ENCODE assay signal across 21 cellular contexts in genomic region chr16:23330161-23330560, GRCh38. TPM values are rescaled to one million over a fixed set of nuclear protein-coding genes. Genes with fewer than 3 reads are reported as not detected.
DNase-seq lines count a peak whose midpoint lies in the region; ATAC-seq lines count a peak whose summit lies in the region.
"Had no signal": no experiment of that assay in that cellular context is flagged by ENCODE, and none has a peak within 500 bp of the region (broad histone marks: within the 10 kb centered on the region; RNA-seq: fewer than 3 reads in every experiment).

No MANE protein-coding gene starts in this region.

- no peaks in the 10 kb centered on the region for H3K9me3 Mint-ChIP-seq in stimulated activated memory B cell treated with anti-CD40 and anti-IgM and Interleukin-4, amounts not matched to agents 10 μg/mL and 1 μg/mL and 100 μg/mL, for 72 hours
- H3K9me3 Mint-ChIP-seq: CD8-positive, alpha-beta T cell; HFFc6 had no signal

- no peak for ATAC-seq in stimulated activated memory B cell treated with anti-CD40 and anti-IgM and Interleukin-4, amounts not matched to agents 10 μg/mL and 1 μg/mL and 100 μg/mL, for 72 hours
- no peak for ATAC-seq in GM21367 (IDR thresholded peaks at IDR 0.05; ENCODE audit: unreplicated experiment)
- no peak for ATAC-seq in GM21786 (IDR thresholded peaks at IDR 0.05; ENCODE audit: unreplicated experiment)
- ATAC-seq: CD8-positive, alpha-beta T cell had no signal

- no peaks in the 10 kb centered on the region for H3K4me1 ChIP-seq in SJCRH30
- H3K4me1 ChIP-seq: BLaER1, Caco-2, HAP-1 had no signal

- peak overlapping the region; percentile 42 for H3K27ac Mint-ChIP-seq in stimulated activated memory B cell treated with anti-CD40 and anti-IgM and Interleukin-4, amounts not matched to agents 10 μg/mL and 1 μg/mL and 100 μg/mL, for 72 hours
- H3K27ac Mint-ChIP-seq: B cell; CD4-positive, CD25-positive, alpha-beta regulatory T cell; CD8-positive, alpha-beta T cell; HFFc6 had no signal

- no peaks in the 10 kb centered on the region for H3K36me3 ChIP-seq in SJCRH30
- H3K36me3 ChIP-seq: BLaER1, HAP-1 had no signal

- DNase-seq in SJCRH30: peak; percentile 36 to 51
- DNase-seq in myocyte (ENCODE audit: low read depth): peak; percentile 60
- DNase-seq in kidney tubule cell (ENCODE audit: low spot score): no peak
- DNase-seq: Caco-2; CD4-positive, CD25-positive, alpha-beta regulatory T cell; CD8-positive, alpha-beta T cell; DMS 273 treated with DMSO at 0.1 percent for 48 hours; DMS79; EL; GDM1; GM23248; HFFc6 had no signal

- H3K27ac ChIP-seq in SJCRH30: no peak overlapping the region
- H3K27ac ChIP-seq: BLaER1, C4-2B, GM23248 had no signal

- no peaks in the 10 kb centered on the region for H3K27me3 Mint-ChIP-seq in stimulated activated memory B cell treated with anti-CD40 and anti-IgM and Interleukin-4, amounts not matched to agents 10 μg/mL and 1 μg/mL and 100 μg/mL, for 72 hours

- H3K4me3 Mint-ChIP-seq in stimulated activated memory B cell treated with anti-CD40 and anti-IgM and Interleukin-4, amounts not matched to agents 10 μg/mL and 1 μg/mL and 100 μg/mL, for 72 hours: no peak overlapping the region
- H3K4me3 Mint-ChIP-seq: B cell; CD4-positive, CD25-positive, alpha-beta regulatory T cell; CD8-positive, alpha-beta T cell; HFFc6 had no signal

- H3K9me3 ChIP-seq in SJCRH30 (replicated peaks): no peaks in the 10 kb centered on the region
- H3K9me3 ChIP-seq: BLaER1, Caco-2, HAP-1 had no signal

- no peak overlapping the region for H3K4me3 ChIP-seq in SJCRH30
- H3K4me3 ChIP-seq: BLaER1, GM23248, HAP-1 had no signal

- no peaks in the 10 kb centered on the region for H3K27me3 ChIP-seq in SJCRH30
- H3K27me3 ChIP-seq: BLaER1 had no signal

- peaks cover 21% of the 10 kb centered on the region for H3K4me1 Mint-ChIP-seq in stimulated activated memory B cell treated with anti-CD40 and anti-IgM and Interleukin-4, amounts not matched to agents 10 μg/mL and 1 μg/mL and 100 μg/mL, for 72 hours
- H3K4me1 Mint-ChIP-seq: CD4-positive, CD25-positive, alpha-beta regulatory T cell had no signal

- H3K36me3 Mint-ChIP-seq in stimulated activated memory B cell treated with anti-CD40 and anti-IgM and Interleukin-4, amounts not matched to agents 10 μg/mL and 1 μg/mL and 100 μg/mL, for 72 hours: no peaks in the 10 kb centered on the region
- H3K36me3 Mint-ChIP-seq: CD4-positive, CD25-positive, alpha-beta regulatory T cell; CD8-positive, alpha-beta T cell had no signal

RNA-seq across cellular contexts. Expression of gene SCNN1B, which starts 28.1 kb away (rescaled TPM):
- total RNA-seq in SJCRH30 (2014; rRNA removed; shearing (Covaris generic)): not detected in 2 replicates
- total RNA-seq in myocyte: not detected in 2 replicates
- not detected for polyA plus RNA-seq in myocyte (2012)
- total RNA-seq: A172; B cell; Caco-2; CD4-positive, CD25-positive, alpha-beta regulatory T cell; CD8-positive, alpha-beta T cell; GM23248; HFFc6 had no signal
- polyA plus RNA-seq: AG04450; CD4-positive, CD25-positive, alpha-beta regulatory T cell; GM23248 had no signal
